Comparison of ENCODE assay signal across 31 cellular contexts in genomic region chr5:98923961-98924360, GRCh38. TPM values are rescaled to one million over a fixed set of nuclear protein-coding genes. Genes with fewer than 3 reads are reported as not detected.
A peak's percentile ranks its signal among the peaks of the same experiment; 100 is the strongest.
DNase-seq lines count a peak whose midpoint lies in the region; ATAC-seq, FAIRE-seq and TF ChIP-seq lines count a peak whose summit lies in the region.
"Had no signal": no experiment of that assay in that cellular context is flagged by ENCODE, and none has a peak within 500 bp of the region (broad histone marks: within the 10 kb centered on the region; RNA-seq: fewer than 3 reads in every experiment).

No MANE protein-coding gene starts in this region.

- POLR2A ChIA-PET in activated CD8-positive, alpha-beta T cell treated with anti-CD3 and anti-CD28 coated beads for 36 hours (lab: Charles Lee): interaction anchor here (1.0 to 3.2 kb wide), 3 partner anchors 9 to 16 kb away, joined by 3 to 10 read pairs (median 4); no protein-coding TSS in a partner anchor
- POLR2A ChIA-PET in activated CD8-positive, alpha-beta T cell treated with anti-CD3 and anti-CD28 coated beads, Interleukin-2, amount 10 ng/mL, durations not matched to agents 7 days and 5 days (lab: Charles Lee): interaction anchor here (1.0 kb wide), 1 partner anchor 10 kb away, joined by 4 read pairs; no protein-coding TSS in a partner anchor

- no peak overlapping the region for H3K4me3 Mint-ChIP-seq in activated CD8-positive, alpha-beta T cell treated with anti-CD3 and anti-CD28 coated beads for 36 hours
- H3K4me3 Mint-ChIP-seq in activated CD8-positive, alpha-beta T cell treated with anti-CD3 and anti-CD28 coated beads, Interleukin-2, amount 10 ng/mL, durations not matched to agents 7 days and 5 days: no peak overlapping the region
- peak overlapping the region; percentile 38 for H3K4me3 Mint-ChIP-seq in activated T-helper 17 cell treated with anti-CD3 and anti-CD28 coated beads, Interleukin-2, amount 50 U/mL, for 72 hours
- H3K4me3 Mint-ChIP-seq in neural crest cell: peak overlapping the region; percentile 65
- H3K4me3 Mint-ChIP-seq: activated T-cell treated with anti-CD3 and anti-CD28 coated beads, Interleukin-2, amount 50 U/mL, for 4 hours; neural progenitor cell had no signal

- FAIRE-seq in H54 (lab: Jason Lieb, UNC): no peak
- FAIRE-seq: astrocyte, HTR-8/SVneo, TTC549 had no signal

- H3K27me3 ChIP-seq in DND-41 (ENCODE audit: insufficient read depth, low read length, poor library complexity): no peaks in the 10 kb centered on the region
- H3K27me3 ChIP-seq: MG63, neural progenitor cell, suprapubic skin had no signal

- H3K36me3 ChIP-seq in DND-41 (ENCODE audit: insufficient read depth, low read length): peaks cover 63% of the 10 kb centered on the region

- H3K27ac ChIP-seq in DND-41 (ENCODE audit: low read length): peak overlapping the region; percentile 82
- H3K27ac ChIP-seq: neural progenitor cell, suprapubic skin had no signal

- H2AFZ ChIP-seq in DND-41 (ENCODE audit: low read depth, low read length): no peak overlapping the region
- H2AFZ ChIP-seq: neural progenitor cell had no signal

- no peaks in the 10 kb centered on the region for H3K9me3 ChIP-seq in DND-41 (ENCODE audit: insufficient read depth, low read length, severe bottlenecking)
- H3K9me3 ChIP-seq: MG63, suprapubic skin had no signal

- no peaks in the 10 kb centered on the region for H3K27me3 Mint-ChIP-seq in activated CD8-positive, alpha-beta T cell treated with anti-CD3 and anti-CD28 coated beads for 36 hours
- H3K27me3 Mint-ChIP-seq in activated CD8-positive, alpha-beta T cell treated with anti-CD3 and anti-CD28 coated beads, Interleukin-2, amount 10 ng/mL, durations not matched to agents 7 days and 5 days (ENCODE audit: low read depth): no peaks in the 10 kb centered on the region
- H3K27me3 Mint-ChIP-seq in activated T-helper 17 cell treated with anti-CD3 and anti-CD28 coated beads, Interleukin-2, amount 50 U/mL, for 72 hours: no peaks in the 10 kb centered on the region
- H3K27me3 Mint-ChIP-seq in neural crest cell (ENCODE audit: low read depth): no peaks in the 10 kb centered on the region

- peaks cover 47% of the 10 kb centered on the region for H4K20me1 ChIP-seq in DND-41 (ENCODE audit: insufficient read depth, low read length)

- H3K4me2 ChIP-seq in DND-41 (ENCODE audit: insufficient read depth, low read length): peak overlapping the region; percentile 85
- H3K4me2 ChIP-seq: neural progenitor cell, smooth muscle cell had no signal

- TF ChIP-seq CTCF in activated CD8-positive, alpha-beta T cell treated with anti-CD3 and anti-CD28 coated beads for 36 hours (IDR thresholded peaks at IDR 0.05): no peak
- TF ChIP-seq CTCF in DND-41 (IDR thresholded peaks at IDR 0.05; ENCODE audit: borderline replicate concordance, extremely low read depth, low read length, poor library complexity, severe bottlenecking) (peak; percentile 29), neural crest cell (conservative IDR thresholded peaks at IDR 0.05) (no peak), omental fat pad (IDR thresholded peaks at IDR 0.05) (no peak)

- ATAC-seq in activated CD8-positive, alpha-beta T cell treated with anti-CD3 and anti-CD28 coated beads for 36 hours: no peak
- ATAC-seq in activated CD8-positive, alpha-beta T cell treated with anti-CD3 and anti-CD28 coated beads, Interleukin-2, amount 10 ng/mL, durations not matched to agents 7 days and 5 days: no peak
- ATAC-seq in DND-41 (ENCODE audit: insufficient read depth, low read depth) (no peak), omental fat pad (ENCODE audit: low FRiP score) (no peak)
- ATAC-seq in activated T-helper 17 cell treated with anti-CD3 and anti-CD28 coated beads, Interleukin-2, amount 50 U/mL, for 72 hours (replicated peaks): no peak
- ATAC-seq: activated T-cell treated with anti-CD3 and anti-CD28 coated beads, Interleukin-2, amount 50 U/mL, for 4 hours; PC-3; right cardiac atrium had no signal

- no peaks in the 10 kb centered on the region for H3K9me3 Mint-ChIP-seq in activated CD8-positive, alpha-beta T cell treated with anti-CD3 and anti-CD28 coated beads for 36 hours
- H3K9me3 Mint-ChIP-seq in activated CD8-positive, alpha-beta T cell treated with anti-CD3 and anti-CD28 coated beads, Interleukin-2, amount 10 ng/mL, durations not matched to agents 7 days and 5 days (ENCODE audit: insufficient read depth): no peaks in the 10 kb centered on the region
- H3K9me3 Mint-ChIP-seq in activated T-helper 17 cell treated with anti-CD3 and anti-CD28 coated beads, Interleukin-2, amount 50 U/mL, for 72 hours: no peaks in the 10 kb centered on the region
- no peaks in the 10 kb centered on the region for H3K9me3 Mint-ChIP-seq in neural crest cell
- H3K9me3 Mint-ChIP-seq: activated T-cell treated with anti-CD3 and anti-CD28 coated beads, Interleukin-2, amount 50 U/mL, for 4 hours; immature natural killer cell; neural progenitor cell had no signal

- H3K36me3 Mint-ChIP-seq in activated CD8-positive, alpha-beta T cell treated with anti-CD3 and anti-CD28 coated beads for 36 hours (ENCODE audit: low read depth): peaks cover 58% of the 10 kb centered on the region
- peaks cover 50% of the 10 kb centered on the region for H3K36me3 Mint-ChIP-seq in activated CD8-positive, alpha-beta T cell treated with anti-CD3 and anti-CD28 coated beads, Interleukin-2, amount 10 ng/mL, durations not matched to agents 7 days and 5 days (ENCODE audit: low read depth)
- peaks cover 94% of the 10 kb centered on the region for H3K36me3 Mint-ChIP-seq in activated T-helper 17 cell treated with anti-CD3 and anti-CD28 coated beads, Interleukin-2, amount 50 U/mL, for 72 hours (ENCODE audit: low read depth)
- H3K36me3 Mint-ChIP-seq in neural crest cell (ENCODE audit: low read depth): peaks cover 14% of the 10 kb centered on the region

- H3K9ac ChIP-seq in DND-41 (ENCODE audit: low read depth, low read length): peak overlapping the region; percentile 46; the same call in 1 of the 2 replicates
- H3K9ac ChIP-seq: neural progenitor cell had no signal

- H3K27ac Mint-ChIP-seq in activated CD8-positive, alpha-beta T cell treated with anti-CD3 and anti-CD28 coated beads for 36 hours: peak overlapping the region; percentile 42
- H3K27ac Mint-ChIP-seq in activated CD8-positive, alpha-beta T cell treated with anti-CD3 and anti-CD28 coated beads, Interleukin-2, amount 10 ng/mL, durations not matched to agents 7 days and 5 days: no peak overlapping the region
- H3K27ac Mint-ChIP-seq in activated T-helper 17 cell treated with anti-CD3 and anti-CD28 coated beads, Interleukin-2, amount 50 U/mL, for 72 hours: peak overlapping the region; percentile 52
- no peak overlapping the region for H3K27ac Mint-ChIP-seq in neural crest cell (ENCODE audit: unreplicated experiment)
- H3K27ac Mint-ChIP-seq: neural progenitor cell had no signal

- intact Hi-C loops in activated CD8-positive, alpha-beta T cell treated with anti-CD3 and anti-CD28 coated beads for 36 hours (cut with micrococcal nuclease): no loop called here

- DNase-seq in activated CD8-positive, alpha-beta T cell treated with anti-CD3 and anti-CD28 coated beads for 36 hours: peak; percentile 29
- no peak for DNase-seq in activated CD8-positive, alpha-beta T cell treated with anti-CD3 and anti-CD28 coated beads, Interleukin-2, amount 10 ng/mL, durations not matched to agents 7 days and 5 days
- DNase-seq in DND-41 (no peak), neural crest cell (ENCODE audit: low read depth, low spot score) (no peak), dedifferentiated amniotic fluid mesenchymal stem cell (ENCODE audit: extremely low spot score) (no peak), omental fat pad (ENCODE audit: low spot score) (no peak), H54 (ENCODE audit: insufficient read length, low spot score) (no peak)
- DNase-seq: activated CD4-positive, CD25-positive, alpha-beta regulatory T cell; activated T-cell treated with anti-CD3 and anti-CD28 coated beads, Interleukin-2, amount 50 U/mL, for 4 hours; cortex of kidney; DMS 273 treated with DMSO at 0.1 percent for 48 hours; erythroblast; H7; immature natural killer cell; KBM-7; MG63; NCI-H1417; NCI-H2081 treated with DMSO at 0.1 percent for 48 hours; NCI-H2227 treated with DMSO at 0.1 percent for 48 hours; NCI-H526; PC-3; posterior cingulate gyrus; right cardiac atrium; stimulated activated naive CD4-positive, alpha-beta T cell treated with Interleukin-2 at 50 U/mL for 16 hours had no signal

- peaks cover 51% of the 10 kb centered on the region for H3K4me1 Mint-ChIP-seq in activated CD8-positive, alpha-beta T cell treated with anti-CD3 and anti-CD28 coated beads for 36 hours (ENCODE audit: low read depth)
- peaks cover 48% of the 10 kb centered on the region for H3K4me1 Mint-ChIP-seq in activated CD8-positive, alpha-beta T cell treated with anti-CD3 and anti-CD28 coated beads, Interleukin-2, amount 10 ng/mL, durations not matched to agents 7 days and 5 days (ENCODE audit: low read depth)
- peaks cover 24% of the 10 kb centered on the region for H3K4me1 Mint-ChIP-seq in activated T-helper 17 cell treated with anti-CD3 and anti-CD28 coated beads, Interleukin-2, amount 50 U/mL, for 72 hours
- peaks cover 39% of the 10 kb centered on the region for H3K4me1 Mint-ChIP-seq in neural crest cell

- peaks cover 81% of the 10 kb centered on the region for H3K4me1 ChIP-seq in DND-41 (ENCODE audit: insufficient read depth, low read length)

- peaks cover 97% of the 10 kb centered on the region for H3K79me2 ChIP-seq in DND-41 (ENCODE audit: insufficient read depth, low read length)

- peak overlapping the region in 1 of 2 experiments; percentile 27; a peak in 1 of 4 replicates for H3K4me3 ChIP-seq in DND-41 (ENCODE audit: low read depth in 1 of 2, low read length in 2 of 2)
- H3K4me3 ChIP-seq: MG63, neural progenitor cell, smooth muscle cell, suprapubic skin had no signal

- CTCF ChIA-PET in activated CD8-positive, alpha-beta T cell treated with anti-CD3 and anti-CD28 coated beads for 36 hours (lab: Charles Lee): interaction anchor here (0.7 to 1.8 kb wide), 5 partner anchors 11 to 136 kb away, joined by 3 to 13 read pairs (median 3); no protein-coding TSS in a partner anchor
- CTCF ChIA-PET in activated CD8-positive, alpha-beta T cell treated with anti-CD3 and anti-CD28 coated beads, Interleukin-2, amount 10 ng/mL, durations not matched to agents 7 days and 5 days (lab: Charles Lee): interaction anchor here (1.0 to 2.2 kb wide), 10 partner anchors 10 to 155 kb away, joined by 3 to 7 read pairs (median 4); no protein-coding TSS in a partner anchor

- TF ChIP-seq POLR2A in H54 (IDR thresholded peaks at IDR 0.05; ENCODE audit: low read depth, low read length): no peak

RNA-seq across cellular contexts. Expression of gene CHD1, which starts 4.8 kb away (rescaled TPM):
- 10 to 100 TPM; 52.0 to 52.8 TPM for total RNA-seq in activated CD8-positive, alpha-beta T cell treated with anti-CD3 and anti-CD28 coated beads for 36 hours
- 10 to 100 TPM; 44.5 to 46.0 TPM for total RNA-seq in activated CD8-positive, alpha-beta T cell treated with anti-CD3 and anti-CD28 coated beads, Interleukin-2, amount 10 ng/mL, durations not matched to agents 7 days and 5 days
- total RNA-seq in activated T-helper 17 cell treated with anti-CD3 and anti-CD28 coated beads, Interleukin-2, amount 50 U/mL, for 72 hours: 10 to 100 TPM; 58.1 to 60.2 TPM
- total RNA-seq in neural crest cell (72.0 and 75.3 TPM in 2 replicates), omental fat pad (100 to 1,000 TPM in 2 of 4 donors, 10 to 100 TPM in 2; 44.9 to 194 (median 96.7) TPM)

Comparison
In these comparisons a context has a peak if more than half of its experiments do, and no peak if none do; other contexts are left out.
1. H3K27ac Mint-ChIP-seq: peak in activated CD8-positive, alpha-beta T cell treated with anti-CD3 and anti-CD28 coated beads for 36 hours (single experiment) and activated T-helper 17 cell treated with anti-CD3 and anti-CD28 coated beads, Interleukin-2, amount 50 U/mL, for 72 hours (single experiment); none in activated CD8-positive, alpha-beta T cell treated with anti-CD3 and anti-CD28 coated beads, Interleukin-2, amount 10 ng/mL, durations not matched to agents 7 days and 5 days (single experiment) and neural crest cell (single experiment).
2. H3K4me3 Mint-ChIP-seq: peak in activated T-helper 17 cell treated with anti-CD3 and anti-CD28 coated beads, Interleukin-2, amount 50 U/mL, for 72 hours (single experiment) and neural crest cell (single experiment); none in activated CD8-positive, alpha-beta T cell treated with anti-CD3 and anti-CD28 coated beads for 36 hours (single experiment) and activated CD8-positive, alpha-beta T cell treated with anti-CD3 and anti-CD28 coated beads, Interleukin-2, amount 10 ng/mL, durations not matched to agents 7 days and 5 days (single experiment).